ENCODE assay signal across 1 cellular context in the genomic region with DNA sequence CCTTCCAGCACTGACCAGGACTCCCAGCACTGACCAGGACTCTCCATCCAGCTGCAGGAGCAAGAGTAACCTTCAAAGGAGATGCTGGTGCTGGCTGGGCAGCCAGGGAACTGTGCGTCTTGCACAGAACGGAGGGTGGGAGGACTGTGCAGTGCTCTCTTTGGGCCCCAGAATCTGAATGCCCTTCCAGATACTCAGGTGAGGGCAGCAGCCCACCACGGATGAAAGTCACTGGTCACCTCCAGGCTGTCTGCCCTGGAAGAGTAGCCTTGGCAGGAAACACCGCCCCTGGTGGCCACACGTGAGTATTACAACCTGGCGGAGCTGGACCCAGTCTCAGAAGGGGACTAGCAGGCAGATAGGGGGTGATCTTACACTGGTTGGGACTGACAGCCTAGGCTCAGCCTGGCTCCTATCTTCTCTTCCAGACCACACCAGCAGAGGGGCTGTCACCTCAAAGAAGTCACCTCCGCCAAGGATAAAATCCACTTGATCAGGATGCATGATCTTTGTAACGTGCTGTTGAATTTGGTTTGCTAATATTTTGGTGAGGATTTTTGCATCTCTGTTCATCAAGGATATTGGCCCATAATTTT.
TF ChIP-seq lines count a peak whose summit lies in the region.

No MANE protein-coding gene starts in this region.

TF ChIP-seq in HepG2, 621 proteins besides CTCF, POLR2A, EP300 and RAD21 (continued from another document and continues in another):
- peak; percentile 16; the same call in 1 of the 2 replicates for TF ChIP-seq ZNF609 (CRISPR knock-in tag; IDR thresholded peaks at IDR 0.05; ENCODE audit: borderline replicate concordance)
- no peak for TF ChIP-seq EZH2 (conservative IDR thresholded peaks at IDR 0.05; ENCODE audit: low read depth, low read length)
- TF ChIP-seq ZKSCAN8 (CRISPR knock-in tag; IDR thresholded peaks at IDR 0.05; ENCODE audit: borderline replicate concordance): peak; percentile 73; the same call in 1 of the 2 replicates
- no peak for TF ChIP-seq PHB2 (IDR thresholded peaks at IDR 0.05; ENCODE audit: partially characterized antibody)
- no peak for TF ChIP-seq FLYWCH1 (CRISPR knock-in tag; IDR thresholded peaks at IDR 0.05)
- no peak for TF ChIP-seq ZNF264 (CRISPR knock-in tag; IDR thresholded peaks at IDR 0.05)
- TF ChIP-seq MEF2D (CRISPR knock-in tag; IDR thresholded peaks at IDR 0.05): no peak
- TF ChIP-seq, protein P1, sequence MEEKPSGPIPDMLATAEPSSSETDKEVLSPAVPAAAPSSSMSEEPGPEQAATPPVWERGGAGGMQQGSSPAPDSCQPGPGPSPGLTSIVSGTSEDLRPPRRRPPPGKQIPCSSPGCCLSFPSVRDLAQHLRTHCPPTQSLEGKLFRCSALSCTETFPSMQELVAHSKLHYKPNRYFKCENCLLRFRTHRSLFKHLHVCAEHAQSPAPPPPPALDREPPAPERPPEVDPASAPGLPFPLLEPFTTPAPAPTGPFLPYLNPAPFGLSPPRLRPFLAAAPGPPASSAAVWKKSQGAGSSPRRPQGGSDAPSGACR (CRISPR knock-in tag; IDR thresholded peaks at IDR 0.05): no peak
- TF ChIP-seq, protein P2, sequence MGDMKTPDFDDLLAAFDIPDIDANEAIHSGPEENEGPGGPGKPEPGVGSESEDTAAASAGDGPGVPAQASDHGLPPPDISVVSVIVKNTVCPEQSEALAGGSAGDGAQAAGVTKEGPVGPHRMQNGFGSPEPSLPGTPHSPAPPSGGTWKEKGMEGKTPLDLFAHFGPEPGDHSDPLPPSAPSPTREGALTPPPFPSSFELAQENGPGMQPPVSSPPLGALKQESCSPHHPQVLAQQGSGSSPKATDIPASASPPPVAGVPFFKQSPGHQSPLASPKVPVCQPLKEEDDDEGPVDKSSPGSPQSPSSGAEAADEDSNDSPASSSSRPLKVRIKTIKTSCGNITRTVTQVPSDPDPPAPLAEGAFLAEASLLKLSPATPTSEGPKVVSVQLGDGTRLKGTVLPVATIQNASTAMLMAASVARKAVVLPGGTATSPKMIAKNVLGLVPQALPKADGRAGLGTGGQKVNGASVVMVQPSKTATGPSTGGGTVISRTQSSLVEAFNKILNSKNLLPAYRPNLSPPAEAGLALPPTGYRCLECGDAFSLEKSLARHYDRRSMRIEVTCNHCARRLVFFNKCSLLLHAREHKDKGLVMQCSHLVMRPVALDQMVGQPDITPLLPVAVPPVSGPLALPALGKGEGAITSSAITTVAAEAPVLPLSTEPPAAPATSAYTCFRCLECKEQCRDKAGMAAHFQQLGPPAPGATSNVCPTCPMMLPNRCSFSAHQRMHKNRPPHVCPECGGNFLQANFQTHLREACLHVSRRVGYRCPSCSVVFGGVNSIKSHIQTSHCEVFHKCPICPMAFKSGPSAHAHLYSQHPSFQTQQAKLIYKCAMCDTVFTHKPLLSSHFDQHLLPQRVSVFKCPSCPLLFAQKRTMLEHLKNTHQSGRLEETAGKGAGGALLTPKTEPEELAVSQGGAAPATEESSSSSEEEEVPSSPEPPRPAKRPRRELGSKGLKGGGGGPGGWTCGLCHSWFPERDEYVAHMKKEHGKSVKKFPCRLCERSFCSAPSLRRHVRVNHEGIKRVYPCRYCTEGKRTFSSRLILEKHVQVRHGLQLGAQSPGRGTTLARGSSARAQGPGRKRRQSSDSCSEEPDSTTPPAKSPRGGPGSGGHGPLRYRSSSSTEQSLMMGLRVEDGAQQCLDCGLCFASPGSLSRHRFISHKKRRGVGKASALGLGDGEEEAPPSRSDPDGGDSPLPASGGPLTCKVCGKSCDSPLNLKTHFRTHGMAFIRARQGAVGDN (CRISPR knock-in tag; IDR thresholded peaks at IDR 0.05): peak; percentile 78
- TF ChIP-seq STAG1 (CRISPR knock-in tag; IDR thresholded peaks at IDR 0.05): peak; percentile 89
- TF ChIP-seq ZBTB3 (CRISPR knock-in tag; IDR thresholded peaks at IDR 0.05; ENCODE audit: borderline replicate concordance, low read depth): no peak
- no peak for TF ChIP-seq EED (CRISPR knock-in tag; IDR thresholded peaks at IDR 0.05)
- TF ChIP-seq ETV5 (CRISPR knock-in tag; IDR thresholded peaks at IDR 0.05; ENCODE audit: borderline replicate concordance): 0 out of 2 replicates have a peak, but pooled peaks have one; percentile 41
- no peak for TF ChIP-seq ISX (CRISPR knock-in tag; conservative IDR thresholded peaks at IDR 0.05)
- no peak; the same call in 1 of the 2 replicates for TF ChIP-seq KLF6 (CRISPR knock-in tag; IDR thresholded peaks at IDR 0.05)
- TF ChIP-seq KLF12 (CRISPR knock-in tag; IDR thresholded peaks at IDR 0.05; ENCODE audit: borderline replicate concordance): no peak
- peak; percentile 79; the same call in 1 of the 2 replicates for TF ChIP-seq ZBTB4 (CRISPR knock-in tag; IDR thresholded peaks at IDR 0.05; ENCODE audit: borderline replicate concordance)
- TF ChIP-seq ZNF772 (CRISPR knock-in tag; IDR thresholded peaks at IDR 0.05): 0 out of 2 replicates have a peak, but pooled peaks have one; percentile 65
- TF ChIP-seq, protein P3, sequence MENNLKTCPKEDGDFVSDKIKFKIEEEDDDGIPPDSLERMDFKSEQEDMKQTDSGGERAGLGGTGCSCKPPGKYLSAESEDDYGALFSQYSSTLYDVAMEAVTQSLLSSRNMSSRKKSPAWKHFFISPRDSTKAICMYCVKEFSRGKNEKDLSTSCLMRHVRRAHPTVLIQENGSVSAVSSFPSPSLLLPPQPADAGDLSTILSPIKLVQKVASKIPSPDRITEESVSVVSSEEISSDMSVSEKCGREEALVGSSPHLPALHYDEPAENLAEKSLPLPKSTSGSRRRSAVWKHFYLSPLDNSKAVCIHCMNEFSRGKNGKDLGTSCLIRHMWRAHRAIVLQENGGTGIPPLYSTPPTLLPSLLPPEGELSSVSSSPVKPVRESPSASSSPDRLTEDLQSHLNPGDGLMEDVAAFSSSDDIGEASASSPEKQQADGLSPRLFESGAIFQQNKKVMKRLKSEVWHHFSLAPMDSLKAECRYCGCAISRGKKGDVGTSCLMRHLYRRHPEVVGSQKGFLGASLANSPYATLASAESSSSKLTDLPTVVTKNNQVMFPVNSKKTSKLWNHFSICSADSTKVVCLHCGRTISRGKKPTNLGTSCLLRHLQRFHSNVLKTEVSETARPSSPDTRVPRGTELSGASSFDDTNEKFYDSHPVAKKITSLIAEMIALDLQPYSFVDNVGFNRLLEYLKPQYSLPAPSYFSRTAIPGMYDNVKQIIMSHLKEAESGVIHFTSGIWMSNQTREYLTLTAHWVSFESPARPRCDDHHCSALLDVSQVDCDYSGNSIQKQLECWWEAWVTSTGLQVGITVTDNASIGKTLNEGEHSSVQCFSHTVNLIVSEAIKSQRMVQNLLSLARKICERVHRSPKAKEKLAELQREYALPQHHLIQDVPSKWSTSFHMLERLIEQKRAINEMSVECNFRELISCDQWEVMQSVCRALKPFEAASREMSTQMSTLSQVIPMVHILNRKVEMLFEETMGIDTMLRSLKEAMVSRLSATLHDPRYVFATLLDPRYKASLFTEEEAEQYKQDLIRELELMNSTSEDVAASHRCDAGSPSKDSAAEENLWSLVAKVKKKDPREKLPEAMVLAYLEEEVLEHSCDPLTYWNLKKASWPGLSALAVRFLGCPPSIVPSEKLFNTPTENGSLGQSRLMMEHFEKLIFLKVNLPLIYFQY (CRISPR knock-in tag; IDR thresholded peaks at IDR 0.05; ENCODE audit: borderline replicate concordance): peak; percentile 70; the same call in 1 of the 2 replicates
- peak; percentile 47; the same call in 1 of the 2 replicates for TF ChIP-seq ZNF766 (CRISPR knock-in tag; IDR thresholded peaks at IDR 0.05; ENCODE audit: borderline replicate concordance)
- TF ChIP-seq PHF8 (CRISPR knock-in tag; IDR thresholded peaks at IDR 0.05): peak; percentile 23; the same call in 1 of the 2 replicates
- peak in 1 of 2 experiments; percentile 69; a peak in 1 of 4 replicates for TF ChIP-seq KLF16 (CRISPR knock-in tag; IDR thresholded peaks at IDR 0.05)
- TF ChIP-seq ZNF136 (CRISPR knock-in tag; IDR thresholded peaks at IDR 0.05; ENCODE audit: low read depth): peak; percentile 45; the same call in 1 of the 2 replicates
- no peak for TF ChIP-seq HMGXB3 (CRISPR knock-in tag; IDR thresholded peaks at IDR 0.05; ENCODE audit: borderline replicate concordance)
- peak; percentile 33; the same call in 1 of the 2 replicates for TF ChIP-seq ZNF768 (CRISPR knock-in tag; IDR thresholded peaks at IDR 0.05)
- peak; percentile 67 for TF ChIP-seq FOXO1 (CRISPR knock-in tag; IDR thresholded peaks at IDR 0.05)
- 0 out of 2 replicates have a peak, but pooled peaks have one; percentile 50 for TF ChIP-seq ARHGAP35 (CRISPR knock-in tag; IDR thresholded peaks at IDR 0.05; ENCODE audit: borderline replicate concordance)
